Comparison of ENCODE assay signal across 1 cellular context in the genomic region with DNA sequence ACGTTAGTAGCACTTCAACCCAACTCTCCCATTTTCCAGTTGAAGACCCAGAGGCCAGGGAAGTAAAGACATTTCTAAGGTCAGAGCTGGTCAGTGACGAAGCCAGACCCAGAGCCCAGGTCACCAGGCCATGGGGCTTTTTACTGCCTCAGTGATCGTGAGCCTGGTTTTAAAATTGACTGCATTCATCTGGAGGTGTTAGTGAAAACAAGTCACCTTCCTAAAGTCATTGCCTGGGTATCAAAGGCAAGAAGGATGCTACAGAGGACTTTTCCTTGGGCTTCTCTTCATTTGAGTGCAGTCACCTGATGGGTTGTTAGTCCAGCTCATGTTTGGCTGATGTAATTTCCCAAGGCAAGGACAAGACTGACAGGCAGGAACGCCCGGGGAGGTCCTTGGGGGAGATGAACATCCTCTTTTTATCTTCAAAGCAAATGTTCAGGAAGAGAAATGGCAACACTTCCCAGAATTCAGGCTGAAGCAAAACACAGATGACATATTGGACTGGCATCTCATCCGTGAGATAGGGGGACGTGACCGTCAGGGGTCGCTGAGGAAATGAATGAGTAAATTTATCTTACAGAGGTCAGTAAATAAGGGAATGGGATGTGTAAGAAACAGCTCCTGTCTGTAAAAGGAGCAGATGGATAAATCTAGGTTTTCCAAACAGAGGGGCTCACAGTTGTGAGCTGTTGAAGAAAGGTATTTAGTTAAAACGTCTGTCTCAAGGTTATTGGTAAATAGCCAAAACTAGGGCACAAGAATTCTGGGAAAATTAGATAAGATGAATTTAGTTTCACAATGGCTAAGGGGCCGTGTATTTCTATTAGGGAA.
TF ChIP-seq lines count a peak whose summit lies in the region.

No MANE protein-coding gene starts in this region.

TF ChIP-seq in endothelial cell of umbilical vein, 7 proteins besides CTCF, POLR2A, EP300 and RAD21 (continued from another document):
- TF ChIP-seq FOS (IDR thresholded peaks at IDR 0.05; ENCODE audit: borderline replicate concordance, insufficient read depth, low read length) = no peak
- TF ChIP-seq POLR2AphosphoS5 (IDR thresholded peaks at IDR 0.05; ENCODE audit: insufficient read depth, low read depth, low read length) = no peak
- TF ChIP-seq JUN (IDR thresholded peaks at IDR 0.05; ENCODE audit: borderline replicate concordance, insufficient read depth, insufficient read length, low read depth) = no peak
- no peak for TF ChIP-seq EZH2 (IDR thresholded peaks at IDR 0.05; ENCODE audit: borderline replicate concordance, low read depth, low read length, severe bottlenecking)
- TF ChIP-seq MYC (IDR thresholded peaks at IDR 0.05; ENCODE audit: low read depth, low read length) = no peak
- no peak for TF ChIP-seq GATA2 (IDR thresholded peaks at IDR 0.05; ENCODE audit: insufficient read depth, insufficient read length, low read depth, low read length)
